Comparison of ENCODE assay signal across 9 cellular contexts in the genomic region with DNA sequence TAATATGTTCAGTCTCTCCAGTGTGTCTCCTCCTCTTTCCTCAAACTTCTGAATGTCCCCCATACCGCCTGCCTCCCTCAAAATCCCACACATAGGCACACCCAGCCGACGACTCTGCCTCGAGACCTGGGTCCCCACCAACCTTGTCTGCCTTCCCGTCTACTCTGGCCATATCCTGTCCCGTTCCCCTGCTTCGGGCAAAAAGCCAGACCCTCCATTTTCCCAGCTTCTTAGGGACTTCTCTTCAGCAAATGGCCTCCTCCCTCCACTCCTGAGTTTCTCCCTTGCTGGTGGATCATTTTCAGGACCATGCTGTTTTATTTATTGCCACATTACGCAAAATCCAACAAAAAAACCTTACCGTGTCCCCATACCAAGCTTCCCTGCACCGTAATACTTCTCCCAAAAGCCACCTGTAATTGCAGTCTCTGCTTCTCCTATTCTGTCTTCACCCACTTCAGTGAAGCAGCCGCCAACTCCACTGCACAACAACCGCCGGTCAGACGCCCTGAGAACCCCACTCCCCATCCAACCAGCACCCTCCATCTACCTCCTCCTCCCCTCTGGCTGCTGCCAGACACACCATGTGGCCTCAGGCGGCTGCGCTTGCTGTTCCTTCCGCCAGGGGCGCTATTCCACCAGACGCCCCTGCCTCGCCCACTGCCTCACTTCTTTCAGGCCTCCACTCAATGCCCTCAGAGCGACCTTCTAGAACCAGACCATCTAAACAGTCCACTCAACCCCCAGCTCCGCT.
DNase-seq lines count a peak whose midpoint lies in the region; ATAC-seq, FAIRE-seq and TF ChIP-seq lines count a peak whose summit lies in the region.
"Had no signal": no experiment of that assay in that cellular context is flagged by ENCODE, and none has a peak within 500 bp of the region (broad histone marks: within the 10 kb centered on the region; RNA-seq: fewer than 3 reads in every experiment).

No MANE protein-coding gene starts in this region.

- DNase-seq in NCI-H2171 treated with DMSO at 0.1 percent for 48 hours (lab: John Stamatoyannopoulos, UW) (peak; percentile 31), NCI-H2171 (lab: John Stamatoyannopoulos, UW) (no peak), OCI-LY7 (ENCODE audit: low spot score) (peak; percentile 71), left lobe of liver (ENCODE audit: low spot score) (no peak), upper lobe of left lung (peak in 1 of 2 donors; percentile 70), RCC 7860 (ENCODE audit: low spot score) (no peak)
- DNase-seq in activated naive CD4-positive, alpha-beta T cell treated with anti-CD3 and anti-CD28 coated beads, Interleukin-2, amount 10 ng/mL, durations not matched to agents 7 days and 5 days, result peak; percentile 51

- H3K4me3 Mint-ChIP-seq in activated naive CD4-positive, alpha-beta T cell treated with anti-CD3 and anti-CD28 coated beads, Interleukin-2, amount 10 ng/mL, durations not matched to agents 7 days and 5 days, result no peak overlapping the region

- no peaks in the 10 kb centered on the region for H3K36me3 ChIP-seq in OCI-LY7 (ENCODE audit: insufficient read depth, low read length)
- H3K36me3 ChIP-seq in upper lobe of left lung, result no peaks in the 10 kb centered on the region
- H3K36me3 ChIP-seq: BLaER1 had no signal

- no peak for TF ChIP-seq POLR2A in upper lobe of left lung (IDR thresholded peaks at IDR 0.05)

- H3K79me2 ChIP-seq in OCI-LY7 (ENCODE audit: insufficient read depth, low read depth, low read length), result no peaks in the 10 kb centered on the region

- H3K4me1 ChIP-seq in OCI-LY7 (ENCODE audit: insufficient read depth, low read length, poor library complexity, severe bottlenecking), result no peaks in the 10 kb centered on the region
- H3K4me1 ChIP-seq in upper lobe of left lung, result no peaks in the 10 kb centered on the region
- H3K4me1 ChIP-seq: BLaER1 had no signal

- H4K20me1 ChIP-seq in OCI-LY7 (ENCODE audit: insufficient read depth, low read length), result no peaks in the 10 kb centered on the region
- H4K20me1 ChIP-seq: BLaER1 had no signal

- no peaks in the 10 kb centered on the region for H3K36me3 Mint-ChIP-seq in activated naive CD4-positive, alpha-beta T cell treated with anti-CD3 and anti-CD28 coated beads, Interleukin-2, amount 10 ng/mL, durations not matched to agents 7 days and 5 days

- no peaks in the 10 kb centered on the region for H3K9me2 ChIP-seq in OCI-LY7 (ENCODE audit: insufficient read depth, low read length)

- H3K27me3 ChIP-seq in upper lobe of left lung, result no peaks in the 10 kb centered on the region
- H3K27me3 ChIP-seq: BLaER1 had no signal

- POLR2A ChIA-PET in OCI-LY7 (lab: Charles Lee), result no interaction called here

- FAIRE-seq in RCC 7860 (lab: Jason Lieb, UNC), result no peak

- no peak for TF ChIP-seq EP300 in upper lobe of left lung (IDR thresholded peaks at IDR 0.05)

- peaks cover 8% of the 10 kb centered on the region for H3K27me3 Mint-ChIP-seq in activated naive CD4-positive, alpha-beta T cell treated with anti-CD3 and anti-CD28 coated beads, Interleukin-2, amount 10 ng/mL, durations not matched to agents 7 days and 5 days

- H3K27ac ChIP-seq in OCI-LY7 (ENCODE audit: low read depth, low read length, poor library complexity, severe bottlenecking) (no peak overlapping the region), upper lobe of left lung (no peak overlapping the region)
- H3K27ac ChIP-seq: BLaER1 had no signal

- H3K4me3 ChIP-seq in OCI-LY7 (ENCODE audit: low read depth, low read length, poor library complexity, severe bottlenecking) (no peak overlapping the region), upper lobe of left lung (no peak overlapping the region)
- H3K4me3 ChIP-seq: BLaER1 had no signal

- ATAC-seq in HG02884 (IDR thresholded peaks at IDR 0.05; ENCODE audit: unreplicated experiment) (peak; percentile 50), left lobe of liver (peak; percentile 72), upper lobe of left lung (ENCODE audit: low FRiP score in 2 of 2) (peak; percentile 25 to 53)

- intact Hi-C loops in OCI-LY7 (cut with micrococcal nuclease; ENCODE audit: unreplicated experiment), result loop anchor here (5.0 kb wide), 2 partner anchors 182 to 417 kb away; a partner anchor contains a TSS

- H3K4me2 ChIP-seq in OCI-LY7 (ENCODE audit: low read length), result no peak overlapping the region
- H3K4me2 ChIP-seq: BLaER1 had no signal

- no TSS peak for BruUV-seq in OCI-LY7 (replicated peaks; lab: Mats Ljungman, UMichigan)

- H3K9me3 ChIP-seq in OCI-LY7 (ENCODE audit: low read length) (no peaks in the 10 kb centered on the region), upper lobe of left lung (no peaks in the 10 kb centered on the region)
- H3K9me3 ChIP-seq: BLaER1 had no signal

- WGBS in upper lobe of left lung, 2 donors, result 72 to 73% methylated on average over 22 of the region's 22 CpGs

- H3K4me1 Mint-ChIP-seq in activated naive CD4-positive, alpha-beta T cell treated with anti-CD3 and anti-CD28 coated beads, Interleukin-2, amount 10 ng/mL, durations not matched to agents 7 days and 5 days, result peaks cover 2% of the 10 kb centered on the region

- TF ChIP-seq CTCF in OCI-LY7 (conservative IDR thresholded peaks at IDR 0.05; ENCODE audit: low read length), result peak; percentile 93
- TF ChIP-seq CTCF in upper lobe of left lung (IDR thresholded peaks at IDR 0.05), result peak in 5 of 6 experiments; percentile 19 to 49 (median 29)

- H3K9me3 Mint-ChIP-seq in activated naive CD4-positive, alpha-beta T cell treated with anti-CD3 and anti-CD28 coated beads, Interleukin-2, amount 10 ng/mL, durations not matched to agents 7 days and 5 days, result no peaks in the 10 kb centered on the region

- no peak overlapping the region for H2AFZ ChIP-seq in OCI-LY7 (ENCODE audit: low read length)

- CTCF ChIA-PET in OCI-LY7 (lab: Charles Lee; ENCODE audit: unreplicated experiment), result no interaction called here
- CTCF ChIA-PET in activated naive CD4-positive, alpha-beta T cell treated with anti-CD3 and anti-CD28 coated beads, Interleukin-2, amount 10 ng/mL, durations not matched to agents 7 days and 5 days (lab: Charles Lee), result interaction anchor here (0.6 to 1.3 kb wide), 8 partner anchors 29 to 314 kb away, joined by 3 to 4 read pairs (median 3); no protein-coding TSS in a partner anchor

- no peak overlapping the region for H3K27ac Mint-ChIP-seq in activated naive CD4-positive, alpha-beta T cell treated with anti-CD3 and anti-CD28 coated beads, Interleukin-2, amount 10 ng/mL, durations not matched to agents 7 days and 5 days

Comparison
In these comparisons a context has a peak if more than half of its experiments do, and no peak if none do; other contexts are left out.
1. DNase-seq: peak in NCI-H2171 treated with DMSO at 0.1 percent for 48 hours (single experiment), OCI-LY7 (single experiment) and activated naive CD4-positive, alpha-beta T cell treated with anti-CD3 and anti-CD28 coated beads, Interleukin-2, amount 10 ng/mL, durations not matched to agents 7 days and 5 days (single experiment); none in NCI-H2171 (single experiment), left lobe of liver (single experiment) and RCC 7860 (single experiment).
2. Peak in every context shown above with its lines, with median percentiles within 50 percentile points of each other: ATAC-seq.